In genomic region chr2:226800941-226801784, GRCh38 we compare ENCODE assay signal across 8 cellular contexts. TPM values are rescaled to one million over a fixed set of nuclear protein-coding genes. Genes with fewer than 3 reads are reported as not detected.
DNase-seq lines count a peak whose midpoint lies in the region; ATAC-seq and TF ChIP-seq lines count a peak whose summit lies in the region.

No MANE protein-coding gene starts in this region.

- H3K27me3 ChIP-seq in A673 (replicated peaks; ENCODE audit: insufficient read depth, low read depth, low read length, poor library complexity) (no peaks in the 10 kb centered on the region), mononuclear cell (ENCODE audit: insufficient read depth, low read length) (peaks cover 51% of the 10 kb centered on the region)

- DNase-seq in A673 (ENCODE audit: low spot score) (peak; percentile 95), NCI-H524 treated with DMSO at 0.1 percent for 48 hours (lab: John Stamatoyannopoulos, UW) (peak; percentile 63), epidermal melanocyte (ENCODE audit: insufficient read length, low spot score) (peak; percentile 80)
- peak; percentile 91 for DNase-seq in activated CD8-positive, alpha-beta memory T cell treated with anti-CD3 and anti-CD28 coated beads, Interleukin-2, amount 50 U/mL, for 48 hours
- DNase-seq in stimulated activated CD8-positive, alpha-beta memory T cell treated with anti-CD3 and anti-CD28 coated beads, Interleukin-7, amount 100 ng/mL, for 48 hours (ENCODE audit: extremely low read depth in 1 of 2, low read depth in 1 of 2) = peak; percentile 64 to 80

- CTCF ChIA-PET in A673 (lab: Charles Lee) = no interaction called here

- H3K9me3 ChIP-seq in A673 (ENCODE audit: low read depth, low read length, poor library complexity, severe bottlenecking) (no peaks in the 10 kb centered on the region), mononuclear cell (ENCODE audit: low read depth, low read length) (no peaks in the 10 kb centered on the region)

- peak overlapping the region; percentile 69 for H3K27ac ChIP-seq in A673 (ENCODE audit: low read depth, low read length, poor library complexity, severe bottlenecking)

- ATAC-seq in GM18868 (IDR thresholded peaks at IDR 0.05; ENCODE audit: unreplicated experiment) = peak; percentile 81
- ATAC-seq in HG03097 (IDR thresholded peaks at IDR 0.05; ENCODE audit: low FRiP score, unreplicated experiment) = peak; percentile 86

- H3K36me3 ChIP-seq in A673 (ENCODE audit: insufficient read depth, low read length, poor library complexity, severe bottlenecking) = peaks cover 10% of the 10 kb centered on the region

- intact Hi-C loops in A673 (cut with micrococcal nuclease; ENCODE audit: unreplicated experiment) = loop anchor here (2.0 kb wide), 2 partner anchors 184 to 306 kb away; no protein-coding TSS in a partner anchor

- peaks cover 19% of the 10 kb centered on the region for H3K4me1 ChIP-seq in A673 (ENCODE audit: insufficient read depth, low read length, poor library complexity, severe bottlenecking)
- peaks cover 24% of the 10 kb centered on the region for H3K4me1 ChIP-seq in mononuclear cell (ENCODE audit: insufficient read depth, low read length)

- POLR2A ChIA-PET in A673 (lab: Charles Lee; ENCODE audit: low non-redundant PET) = no interaction called here

- TF ChIP-seq CTCF in A673 (conservative IDR thresholded peaks at IDR 0.05; ENCODE audit: low read depth, low read length) = no peak

- H3K4me3 ChIP-seq in A673 (ENCODE audit: low read depth, low read length, poor library complexity, severe bottlenecking) (peak overlapping the region; percentile 91), mononuclear cell (ENCODE audit: low read length) (peak overlapping the region; percentile 23)

- BruUV-seq in A673 (replicated peaks; lab: Mats Ljungman, UMichigan) = TSS peak; percentile 27

RNA-seq across cellular contexts. Expression of gene IRS1, which starts 1.5 kb away (rescaled TPM):
- 27.9 and 29.3 TPM in 2 replicates for total RNA-seq in A673 (2021)
- 2.3 TPM for total RNA-seq in mononuclear cell

RNA-seq across cellular contexts. Expression of gene RHBDD1, which starts 34.7 kb away (rescaled TPM):
- total RNA-seq in A673 (2021) = 28.0 and 35.4 TPM in 2 replicates
- total RNA-seq in mononuclear cell = 92.2 TPM

Comparison
In these comparisons a context has a peak if more than half of its experiments do, and no peak if none do; other contexts are left out.
1. Peak in every context shown above with its lines: DNase-seq, ATAC-seq, H3K4me3 ChIP-seq and H3K27ac ChIP-seq.